8 cellular contexts compared by ENCODE assay signal in genomic region chr11:74949748-74950127, GRCh38. TPM values are rescaled to one million over a fixed set of nuclear protein-coding genes. Genes with fewer than 3 reads are reported as not detected.
DNase-seq lines count a peak whose midpoint lies in the region; ATAC-seq and TF ChIP-seq lines count a peak whose summit lies in the region.

No MANE protein-coding gene starts in this region.

- peak overlapping the region; percentile 92 to 98 (median 96) for H3K4me3 Mint-ChIP-seq in brain

- H3K9ac ChIP-seq in HUES48 (ENCODE audit: low read depth, low read length): peak overlapping the region; percentile 93

- no peak for TF ChIP-seq POLR2A in vagina (IDR thresholded peaks at IDR 0.05)

- peak; percentile 40 for DNase-seq in AG08396 (ENCODE audit: low spot score)
- DNase-seq in lung (ENCODE audit: low spot score): no peak
- DNase-seq in vagina (ENCODE audit: extremely low spot score in 2 of 2): no peak
- DNase-seq in Ammon's horn (ENCODE audit: low spot score): no peak
- DNase-seq in NCI-H2196 treated with DMSO at 0.1 percent for 48 hours (lab: John Stamatoyannopoulos, UW; ENCODE audit: unreplicated experiment): no peak
- DNase-seq in activated CD4-positive, alpha-beta T cell treated with anti-CD3 and anti-CD28 coated beads for 4 hours: no peak

- H3K4me1 ChIP-seq in HUES48 (ENCODE audit: control insufficient read depth, insufficient read depth, low read length) (peaks cover 6% of the 10 kb centered on the region), lung (ENCODE audit: control insufficient read depth in 2 of 2, insufficient read depth in 2 of 2, low read length in 2 of 2) (peaks cover 8 to 24% of the 10 kb centered on the region in 2 donors), vagina (peaks cover 36% of the 10 kb centered on the region)

- peaks cover 35% of the 10 kb centered on the region for H3K36me3 Mint-ChIP-seq in brain

- no peaks in the 10 kb centered on the region for H3K27me3 ChIP-seq in HUES48 (ENCODE audit: control insufficient read depth, insufficient read depth, low read length)
- H3K27me3 ChIP-seq in lung (ENCODE audit: control insufficient read depth, insufficient read depth): no peaks in the 10 kb centered on the region
- no peaks in the 10 kb centered on the region for H3K27me3 ChIP-seq in vagina

- H3K27ac ChIP-seq in HUES48 (ENCODE audit: low read depth, low read length): peak overlapping the region; percentile 76
- peak overlapping the region; percentile 83 to 91 for H3K27ac ChIP-seq in lung (ENCODE audit: low read depth in 1 of 2, low read length in 1 of 2)
- H3K27ac ChIP-seq in vagina: peak overlapping the region; percentile 81

- H3K9me3 ChIP-seq in HUES48 (ENCODE audit: control insufficient read depth, insufficient read depth, low read length) (no peaks in the 10 kb centered on the region), lung (ENCODE audit: control insufficient read depth in 2 of 2, insufficient read depth in 1 of 2, low read length in 1 of 2) (no peaks in the 10 kb centered on the region), vagina (no peaks in the 10 kb centered on the region)

- peaks cover 0 to 3% (median 0%) of the 10 kb centered on the region in 5 experiments for H3K9me3 Mint-ChIP-seq in brain

- TF ChIP-seq CTCF in brain (conservative IDR thresholded peaks at IDR 0.05) (no peak), lung (IDR thresholded peaks at IDR 0.05; ENCODE audit: control extremely low read depth, extremely low read depth) (no peak), vagina (IDR thresholded peaks at IDR 0.05) (no peak)

- H3K4me3 ChIP-seq in HUES48 (ENCODE audit: low read depth, low read length) (peak overlapping the region; percentile 90), lung (peak overlapping the region; percentile 99), vagina (peak overlapping the region; percentile 73 to 74)

- 1 to 2% methylated on average over 6 of the region's 6 CpGs for WGBS in lung, 2 donors

- H3K27ac Mint-ChIP-seq in brain: peak overlapping the region; percentile 95 to 98 (median 97)

- H3K27me3 Mint-ChIP-seq in brain: peaks cover 17% of the 10 kb centered on the region

- intact Hi-C loops in vagina (cut with DNase I): loop anchor here (10.0 kb wide), 1 partner anchor 295 kb away; the partner anchor contains the start of gene TPBGL

- peaks cover 12% of the 10 kb centered on the region for H3K36me3 ChIP-seq in HUES48 (ENCODE audit: control insufficient read depth, insufficient read depth, low read length)
- peaks cover 0 to 1% of the 10 kb centered on the region in 2 donors for H3K36me3 ChIP-seq in lung (ENCODE audit: control insufficient read depth in 2 of 2, insufficient read depth in 2 of 2, low read length in 2 of 2)
- no peaks in the 10 kb centered on the region for H3K36me3 ChIP-seq in vagina

- ATAC-seq in lung (ENCODE audit: insufficient read depth, low FRiP score): no peak

- H3K4me1 Mint-ChIP-seq in brain: peaks cover 62% of the 10 kb centered on the region

RNA-seq across cellular contexts. Expression of gene SPCS2, which starts 0.7 kb away (rescaled TPM):
- polyA plus RNA-seq in brain (ENCODE audit: insufficient read depth, low read depth, low replicate concordance) (236 TPM), lung (100 to 1,000 TPM; 105 to 169 TPM)
- total RNA-seq in lung (100 to 1,000 TPM in 1 of 2 donors, 10 to 100 TPM in 1; 80.9 to 153 TPM), vagina (26.0 TPM)

RNA-seq across cellular contexts. Expression of gene XRRA1, which starts 0.8 kb away (rescaled TPM):
- polyA plus RNA-seq in brain (ENCODE audit: insufficient read depth, low read depth, low replicate concordance) (12.7 TPM), lung (1 to 10 TPM; 2.4 to 7.5 TPM)
- total RNA-seq in lung (10 to 100 TPM; 12.4 to 27.8 TPM), vagina (9.6 TPM)

RNA-seq across cellular contexts. Expression of gene NEU3, which starts 39.0 kb away (rescaled TPM):
- polyA plus RNA-seq in brain (ENCODE audit: insufficient read depth, low read depth, low replicate concordance): 8.9 TPM
- total RNA-seq in lung: 10 to 100 TPM; 10.5 to 13.9 TPM
- polyA plus RNA-seq in lung: 1 to 10 TPM; 4.1 to 5.2 TPM
- total RNA-seq in vagina: 5.6 TPM
